Comparison of ENCODE assay signal across 7 cellular contexts in the genomic region with DNA sequence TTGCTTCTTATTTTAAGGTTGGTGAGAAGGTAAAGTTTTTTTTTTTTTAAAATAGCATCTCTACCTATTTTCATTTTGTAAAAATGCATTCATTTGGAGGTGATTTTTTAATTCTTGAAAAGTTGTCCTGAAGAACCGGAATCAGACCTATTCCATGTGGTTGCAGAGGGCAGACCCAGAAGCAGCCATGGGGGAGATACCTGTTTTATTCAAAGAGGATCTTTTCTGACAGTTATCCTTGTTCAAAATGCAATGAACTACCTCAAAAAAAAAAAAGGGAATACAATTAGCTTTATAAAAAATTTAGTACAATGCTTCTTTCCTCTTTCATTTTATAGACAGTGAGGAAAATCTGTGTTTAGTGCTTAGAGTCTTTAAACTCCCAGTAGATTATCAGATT. TPM values are rescaled to one million over a fixed set of nuclear protein-coding genes. Genes with fewer than 3 reads are reported as not detected.
DNase-seq lines count a peak whose midpoint lies in the region; ATAC-seq, FAIRE-seq and TF ChIP-seq lines count a peak whose summit lies in the region.

No MANE protein-coding gene starts in this region.

- H3K27ac ChIP-seq in HUES64 (ENCODE audit: low read depth, low read length) (peak overlapping the region; percentile 96), K562 (ENCODE audit: extremely low read depth, low read depth, low read length) (peak overlapping the region; percentile 98), transverse colon (peak overlapping the region; percentile 95 to 100 (median 98))

- WGBS in HUES64: 79% methylated on average over 1 of the region's 1 CpG
- 38% methylated on average over 1 of the region's 1 CpG for WGBS in K562 (ENCODE audit: insufficient coverage, low coverage, missing lambda C conversion rate)
- WGBS in transverse colon (ENCODE audit: low coverage in 1 of 2), 2 donors: 81 to 90% methylated on average over 1 of the region's 1 CpG

- H3K4me2 ChIP-seq in K562 (ENCODE audit: insufficient read depth, low read length): peak overlapping the region; percentile 98; the same call in 1 of the 2 replicates

- POLR2A ChIA-PET in K562 (lab: Yijun Ruan, JAX): interaction anchor here (0.7 to 4.2 kb wide), 5 partner anchors 9 to 236 kb away, joined by 3 to 32 read pairs (median 6); a partner anchor contains a TSS

- CTCF ChIA-PET in K562 (lab: Yijun Ruan, JAX; ENCODE audit: low intra/inter-chr PET ratio): interaction anchor here (0.6 to 2.3 kb wide), 2 partner anchors 237 to 244 kb away, joined by 3 to 11 read pairs; no protein-coding TSS in a partner anchor

- TF ChIP-seq EP300 in K562 (IDR thresholded peaks at IDR 0.05; ENCODE audit: low read length): no peak
- no peak for TF ChIP-seq EP300 in transverse colon (IDR thresholded peaks at IDR 0.05; ENCODE audit: low read depth)

- no peak for ATAC-seq in K562
- no peak for ATAC-seq in HG03442 (IDR thresholded peaks at IDR 0.05; ENCODE audit: unreplicated experiment)

- H3K4me1 ChIP-seq in HUES64 (ENCODE audit: insufficient read depth, low read length): peaks cover 9% of the 10 kb centered on the region; the same call in 1 of the 2 replicates
- H3K4me1 ChIP-seq in K562 (replicated peaks in 1 of 2; ENCODE audit: control insufficient read depth in 2 of 2, insufficient read depth in 2 of 2, low read length in 2 of 2): peaks cover 3 to 29% of the 10 kb centered on the region in 2 experiments; a peak in 3 of 5 replicates
- H3K4me1 ChIP-seq in transverse colon: peaks cover 5 to 32% (median 21%) of the 10 kb centered on the region in 4 donors

- TF ChIP-seq CTCF in K562 (IDR thresholded peaks at IDR 0.05 in 2 of 3, conservative IDR thresholded peaks at IDR 0.05 in 1 of 3; ENCODE audit: insufficient read depth in 2 of 3, low read depth in 1 of 3, low read length in 3 of 3) (no peak), transverse colon (IDR thresholded peaks at IDR 0.05) (no peak)

- TF ChIP-seq POLR2A in K562 (conservative IDR thresholded peaks at IDR 0.05): no peak
- TF ChIP-seq POLR2A in transverse colon (IDR thresholded peaks at IDR 0.05): no peak

- no peak for TF ChIP-seq RAD21 in K562 (CRISPR knock-in tag; conservative IDR thresholded peaks at IDR 0.05 in 1 of 2, IDR thresholded peaks at IDR 0.05 in 1 of 2)

- no TSS peak for BruUV-seq in K562 (replicated peaks; lab: Mats Ljungman, UMichigan)

- H3K36me3 ChIP-seq in HUES64 (ENCODE audit: insufficient read depth, low read length): no peaks in the 10 kb centered on the region
- no peaks in the 10 kb centered on the region for H3K36me3 ChIP-seq in K562 (ENCODE audit: control insufficient read depth, insufficient read depth, low read length)
- no peaks in the 10 kb centered on the region for H3K36me3 ChIP-seq in transverse colon

- peak overlapping the region; percentile 95 for H3K9ac ChIP-seq in HUES64 (ENCODE audit: low read depth, low read length)
- peak overlapping the region in 1 of 2 experiments; percentile 97; a peak in 2 of 4 replicates for H3K9ac ChIP-seq in K562 (ENCODE audit: insufficient read depth in 1 of 2, low read depth in 2 of 2, low read length in 2 of 2)

- DNase-seq in K562 (ENCODE audit: extremely low read depth in 1 of 4, low spot score in 3 of 4): no peak
- peak; percentile 21 for DNase-seq in medulla oblongata (ENCODE audit: extremely low spot score)
- DNase-seq in transverse colon: no peak
- DNase-seq in NCI-H2171 (lab: John Stamatoyannopoulos, UW): no peak
- DNase-seq in NCI-H1092 (lab: John Stamatoyannopoulos, UW): no peak

- H2AFZ ChIP-seq in K562 (ENCODE audit: low read depth, low read length): peak overlapping the region; percentile 98

- H3K27me3 ChIP-seq in HUES64 (ENCODE audit: insufficient read depth, low read length) (no peaks in the 10 kb centered on the region), K562 (ENCODE audit: control insufficient read depth in 2 of 2, insufficient read depth in 2 of 2, low read length in 2 of 2) (no peaks in the 10 kb centered on the region), transverse colon (no peaks in the 10 kb centered on the region)

- intact Hi-C loops in K562 (cut with micrococcal nuclease): loop anchor here (10.0 kb wide), 3 partner anchors 114 to 674 kb away; a partner anchor contains a TSS
- intact Hi-C loops in transverse colon (cut with DNase I; ENCODE audit: low total_unique reads): loop anchor here (1.0 kb wide), 1 partner anchor 30 kb away; no protein-coding TSS in a partner anchor

- H4K20me1 ChIP-seq in K562 (replicated peaks; ENCODE audit: control insufficient read depth, insufficient read depth, low read length): no peaks in the 10 kb centered on the region

- H3K9me1 ChIP-seq in K562 (ENCODE audit: control insufficient read depth, insufficient read depth, low read length): no peaks in the 10 kb centered on the region

- H3K79me2 ChIP-seq in K562 (ENCODE audit: control insufficient read depth, insufficient read depth, low read length): peaks cover 3% of the 10 kb centered on the region; the same call in 1 of the 3 replicates

- no peaks in the 10 kb centered on the region for H3K9me3 ChIP-seq in HUES64 (ENCODE audit: insufficient read depth, low read depth, low read length)
- no peaks in the 10 kb centered on the region for H3K9me3 ChIP-seq in K562 (replicated peaks; ENCODE audit: control insufficient read depth, insufficient read depth, low read depth, low read length)
- no peaks in the 10 kb centered on the region for H3K9me3 ChIP-seq in transverse colon

- no peak for FAIRE-seq in K562 (lab: Jason Lieb, UNC)

- peak overlapping the region; percentile 89 for H3K4me3 ChIP-seq in HUES64 (ENCODE audit: low read length)
- H3K4me3 ChIP-seq in K562: peak overlapping the region; percentile 58
- H3K4me3 ChIP-seq in transverse colon: peak overlapping the region in 3 of 4 donors; percentile 43 to 77 (median 50)

- in situ Hi-C loops in K562 (cut with MboI): loop anchor here (5.0 to 25.0 kb wide), 2 partner anchors 241 to 676 kb away; a partner anchor contains a TSS
- in situ Hi-C loops in transverse colon (cut with MboI; ENCODE audit: low pct_ligation_motif_present in 1 of 4, low pct_unique_long_range_greater_than_20kb in 1 of 4, low sequenced_read_pairs in 3 of 4): loop anchor here in 3 of 4 donors (10.0 to 25.0 kb wide), 4 partner anchors 144 to 676 kb away; a partner anchor contains a TSS

TF ChIP-seq in K562, 482 proteins besides CTCF, POLR2A, EP300 and RAD21 (continues in another document):
- TF ChIP-seq THRAP3 (IDR thresholded peaks at IDR 0.05; ENCODE audit: borderline replicate concordance): no peak
- TF ChIP-seq, protein P1, sequence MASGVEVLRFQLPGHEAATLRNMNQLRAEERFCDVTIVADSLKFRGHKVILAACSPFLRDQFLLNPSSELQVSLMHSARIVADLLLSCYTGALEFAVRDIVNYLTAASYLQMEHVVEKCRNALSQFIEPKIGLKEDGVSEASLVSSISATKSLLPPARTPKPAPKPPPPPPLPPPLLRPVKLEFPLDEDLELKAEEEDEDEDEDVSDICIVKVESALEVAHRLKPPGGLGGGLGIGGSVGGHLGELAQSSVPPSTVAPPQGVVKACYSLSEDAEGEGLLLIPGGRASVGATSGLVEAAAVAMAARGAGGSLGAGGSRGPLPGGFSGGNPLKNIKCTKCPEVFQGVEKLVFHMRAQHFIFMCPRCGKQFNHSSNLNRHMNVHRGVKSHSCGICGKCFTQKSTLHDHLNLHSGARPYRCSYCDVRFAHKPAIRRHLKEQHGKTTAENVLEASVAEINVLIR (CRISPR knock-in tag; IDR thresholded peaks at IDR 0.05): no peak

RNA-seq across cellular contexts. Expression of a gene that starts 8.4 kb away (rescaled TPM):
- polyA plus RNA-seq in HUES64 (2013, experiment 1 of 2): 32.8 TPM
- 36.0 TPM for polyA plus RNA-seq in HUES64 (2013, experiment 2 of 2)
- 151 and 436 TPM in 2 replicates for total RNA-seq in K562 (2011; cell fraction: chromatin; rRNA removed; ENCODE audit: low replicate concordance)
- 66.5 and 78.6 TPM in 2 replicates for total RNA-seq in K562 (2011; cell fraction: nucleolus; rRNA removed)
- total RNA-seq in K562 (2011; cell fraction: nucleoplasm; rRNA removed): 121 and 142 TPM in 2 replicates
- total RNA-seq in K562 (2014; rRNA removed) (58.6 and 59.6 TPM in 2 replicates), K562 (2014; rRNA removed; fragmentation: Illumina TruSeq; extraction: Trizol) (82.4 and 89.9 TPM in 2 replicates), K562 (2015; rRNA removed; fragmentation: Illumina TruSeq; extraction: Trizol) (94.4 and 104 TPM in 2 replicates), K562 (2021) (60.6 and 61.0 TPM in 2 replicates), transverse colon (100 to 1,000 TPM in 1 of 4 donors, 10 to 100 TPM in 3; 50.2 to 129 (median 79.3) TPM)
- polyA plus RNA-seq in K562 (2011; rRNA removed) (50.5 and 59.2 TPM in 2 replicates), K562 (2014; fragmentation: Illumina TruSeq; extraction: Trizol) (65.1 and 89.1 TPM in 2 replicates), K562 (2014; fragmentation: Nextera tagmentation; extraction: Ambion mirVana) (10 to 100 TPM; 38.8 to 73.2 TPM), K562 (2014; rRNA removed) (55.9 and 60.0 TPM in 2 replicates)
- polyA plus RNA-seq in K562 (2011; cell fraction: cytosol; rRNA removed): 4.7 and 12.4 TPM in 2 replicates
- polyA plus RNA-seq in K562 (2011; cell fraction: nucleus; rRNA removed): 55.0 and 74.9 TPM in 2 replicates
- polyA plus RNA-seq in K562 (2012): 29.6 and 43.1 TPM in 2 replicates
- polyA minus RNA-seq in K562 (2011; rRNA and poly(A)+ RNA removed): 140 and 166 TPM in 2 replicates
- 26.8 and 51.8 TPM in 2 replicates for polyA minus RNA-seq in K562 (2011; cell fraction: cytosol; rRNA and poly(A)+ RNA removed)
- polyA minus RNA-seq in K562 (2011; cell fraction: nucleus; rRNA and poly(A)+ RNA removed): 80.1 and 150 TPM in 2 replicates

RNA-seq across cellular contexts. Expression of a gene that starts 31.9 kb away (rescaled TPM):
- polyA plus RNA-seq in HUES64 (2013, experiment 1 of 2): 39.8 TPM
- 41.8 TPM for polyA plus RNA-seq in HUES64 (2013, experiment 2 of 2)
- total RNA-seq in K562 (2011; cell fraction: chromatin; rRNA removed; ENCODE audit: low replicate concordance): 12.1 and 12.2 TPM in 2 replicates
- 9.1 and 10.3 TPM in 2 replicates for total RNA-seq in K562 (2011; cell fraction: nucleolus; rRNA removed)
- total RNA-seq in K562 (2011; cell fraction: nucleoplasm; rRNA removed): 11.2 and 16.2 TPM in 2 replicates
- total RNA-seq in K562 (2014; rRNA removed) (24.9 and 29.9 TPM in 2 replicates), K562 (2014; rRNA removed; fragmentation: Illumina TruSeq; extraction: Trizol) (18.5 and 19.2 TPM in 2 replicates), K562 (2015; rRNA removed; fragmentation: Illumina TruSeq; extraction: Trizol) (22.8 and 23.3 TPM in 2 replicates), K562 (2021) (33.6 and 35.2 TPM in 2 replicates), transverse colon (100 to 1,000 TPM in 2 of 4 donors, 10 to 100 TPM in 2; 70.3 to 120 (median 101) TPM)
- polyA plus RNA-seq in K562 (2011; rRNA removed) (14.2 and 16.3 TPM in 2 replicates), K562 (2014; fragmentation: Illumina TruSeq; extraction: Trizol) (25.7 and 28.8 TPM in 2 replicates), K562 (2014; fragmentation: Nextera tagmentation; extraction: Ambion mirVana) (10 to 100 TPM; 15.3 to 32.5 TPM), K562 (2014; rRNA removed) (23.6 and 27.1 TPM in 2 replicates)
- polyA plus RNA-seq in K562 (2011; cell fraction: cytosol; rRNA removed): 9.6 and 14.5 TPM in 2 replicates
- polyA plus RNA-seq in K562 (2011; cell fraction: nucleus; rRNA removed): 11.4 and 14.0 TPM in 2 replicates
- 28.6 and 33.5 TPM in 2 replicates for polyA plus RNA-seq in K562 (2012)
- polyA minus RNA-seq in K562 (2011; rRNA and poly(A)+ RNA removed): 17.7 and 17.9 TPM in 2 replicates
- 11.6 and 12.2 TPM in 2 replicates for polyA minus RNA-seq in K562 (2011; cell fraction: cytosol; rRNA and poly(A)+ RNA removed)
- 9.0 and 14.4 TPM in 2 replicates for polyA minus RNA-seq in K562 (2011; cell fraction: nucleus; rRNA and poly(A)+ RNA removed)
